ENCODE assay signal across 17 cellular contexts in genomic region chr5:83503662-83504061, GRCh38. TPM values are rescaled to one million over a fixed set of nuclear protein-coding genes. Genes with fewer than 3 reads are reported as not detected.
A peak's percentile ranks its signal among the peaks of the same experiment; 100 is the strongest.
DNase-seq lines count a peak whose midpoint lies in the region; ATAC-seq and FAIRE-seq lines count a peak whose summit lies in the region.
"Had no signal": no experiment of that assay in that cellular context is flagged by ENCODE, and none has a peak within 500 bp of the region (broad histone marks: within the 10 kb centered on the region; RNA-seq: fewer than 3 reads in every experiment).

No MANE protein-coding gene starts in this region.

- H3K4me3 Mint-ChIP-seq in activated CD8-positive, alpha-beta memory T cell treated with anti-CD3 and anti-CD28 coated beads, Interleukin-2, amount 10 ng/mL, durations not matched to agents 7 days and 5 days: no peak overlapping the region
- H3K4me3 Mint-ChIP-seq: activated naive CD4-positive, alpha-beta T cell treated with anti-CD3 and anti-CD28 coated beads for 36 hours; nephron; T-helper 2 cell treated with Interferon-gamma antibody and Interleukin-4, amounts not matched to agents 5 μg/mL and 100 μg/mL, for 36 hours had no signal

- no peaks in the 10 kb centered on the region for H3K9me3 ChIP-seq in effector memory CD4-positive, alpha-beta T cell (ENCODE audit: control insufficient read depth, low read length)

- DNase-seq in Ammon's horn (ENCODE audit: low spot score) (peak; percentile 29), HCEC 1CT (peak; percentile 41), amniotic epithelial cell (ENCODE audit: low read depth) (peak; percentile 52), LoVo (ENCODE audit: low spot score) (no peak)
- DNase-seq in effector memory CD4-positive, alpha-beta T cell: no peak
- no peak for DNase-seq in activated CD8-positive, alpha-beta memory T cell treated with anti-CD3 and anti-CD28 coated beads, Interleukin-2, amount 10 ng/mL, durations not matched to agents 7 days and 5 days
- DNase-seq: activated CD4-positive, alpha-beta T cell treated with anti-CD3 and anti-CD28 coated beads for 4 hours; activated naive CD4-positive, alpha-beta T cell treated with anti-CD3 and anti-CD28 coated beads for 36 hours; brain microvascular endothelial cell; C1 segment of cervical spinal cord; effector CD4-positive, alpha-beta T cell; foreskin melanocyte; SIG-M5; stimulated activated CD4-positive, alpha-beta T cell treated with anti-CD3 and anti-CD28 coated beads, Interleukin-1b, Interleukin-23, amount 100 ng/mL, for 48 hours had no signal

- H3K4me3 ChIP-seq in effector memory CD4-positive, alpha-beta T cell (ENCODE audit: insufficient read depth, low read depth, low read length, poor library complexity, severe bottlenecking): no peak overlapping the region

- H3K36me3 Mint-ChIP-seq in activated CD8-positive, alpha-beta memory T cell treated with anti-CD3 and anti-CD28 coated beads, Interleukin-2, amount 10 ng/mL, durations not matched to agents 7 days and 5 days: no peaks in the 10 kb centered on the region

- H3K27ac ChIP-seq in effector memory CD4-positive, alpha-beta T cell (ENCODE audit: insufficient read depth, low read length, poor library complexity, severe bottlenecking): no peak overlapping the region
- H3K27ac ChIP-seq: brain microvascular endothelial cell had no signal

- no peak for ATAC-seq in activated CD8-positive, alpha-beta memory T cell treated with anti-CD3 and anti-CD28 coated beads, Interleukin-2, amount 10 ng/mL, durations not matched to agents 7 days and 5 days

- H3K27me3 ChIP-seq in effector memory CD4-positive, alpha-beta T cell (replicated peaks; ENCODE audit: control insufficient read depth, insufficient read depth, low read length, poor library complexity, severe bottlenecking): no peaks in the 10 kb centered on the region
- H3K27me3 ChIP-seq: brain microvascular endothelial cell had no signal

- H3K36me3 ChIP-seq in effector memory CD4-positive, alpha-beta T cell (ENCODE audit: control insufficient read depth, insufficient read depth, low read length): no peaks in the 10 kb centered on the region

- H3K27ac Mint-ChIP-seq in activated CD8-positive, alpha-beta memory T cell treated with anti-CD3 and anti-CD28 coated beads, Interleukin-2, amount 10 ng/mL, durations not matched to agents 7 days and 5 days: no peak overlapping the region
- H3K27ac Mint-ChIP-seq: activated naive CD4-positive, alpha-beta T cell treated with anti-CD3 and anti-CD28 coated beads for 36 hours; T-helper 2 cell treated with Interferon-gamma antibody and Interleukin-4, amounts not matched to agents 5 μg/mL and 100 μg/mL, for 36 hours had no signal

- CTCF ChIA-PET in activated CD8-positive, alpha-beta memory T cell treated with anti-CD3 and anti-CD28 coated beads, Interleukin-2, amount 10 ng/mL, durations not matched to agents 7 days and 5 days (lab: Charles Lee): no interaction called here

- H3K27me3 Mint-ChIP-seq in activated CD8-positive, alpha-beta memory T cell treated with anti-CD3 and anti-CD28 coated beads, Interleukin-2, amount 10 ng/mL, durations not matched to agents 7 days and 5 days: peaks cover 23% of the 10 kb centered on the region

- no peaks in the 10 kb centered on the region for H3K4me1 ChIP-seq in effector memory CD4-positive, alpha-beta T cell (ENCODE audit: control insufficient read depth, insufficient read depth, low read length, poor library complexity, severe bottlenecking)

- peak; percentile 92 for FAIRE-seq in islet of Langerhans (lab: Jason Lieb, UNC)

- H3K9me3 Mint-ChIP-seq in activated CD8-positive, alpha-beta memory T cell treated with anti-CD3 and anti-CD28 coated beads, Interleukin-2, amount 10 ng/mL, durations not matched to agents 7 days and 5 days (ENCODE audit: low read depth): no peaks in the 10 kb centered on the region

- peaks cover 4% of the 10 kb centered on the region for H3K4me1 Mint-ChIP-seq in activated CD8-positive, alpha-beta memory T cell treated with anti-CD3 and anti-CD28 coated beads, Interleukin-2, amount 10 ng/mL, durations not matched to agents 7 days and 5 days

RNA-seq across cellular contexts. Expression of gene VCAN, which starts 32.1 kb away (rescaled TPM):
- total RNA-seq in activated CD8-positive, alpha-beta memory T cell treated with anti-CD3 and anti-CD28 coated beads, Interleukin-2, amount 10 ng/mL, durations not matched to agents 7 days and 5 days: under 1 TPM in 1 of 2 experiments, not detected in 1; 0.45 TPM
- total RNA-seq: activated naive CD4-positive, alpha-beta T cell treated with anti-CD3 and anti-CD28 coated beads for 36 hours had no signal

Comparison
In these comparisons a context has a peak if more than half of its experiments do, and no peak if none do; other contexts are left out.
1. DNase-seq: peak in Ammon's horn (single experiment), HCEC 1CT (single experiment) and amniotic epithelial cell (single experiment); none in effector memory CD4-positive, alpha-beta T cell (0 of 3), LoVo (single experiment) and activated CD8-positive, alpha-beta memory T cell treated with anti-CD3 and anti-CD28 coated beads, Interleukin-2, amount 10 ng/mL, durations not matched to agents 7 days and 5 days (single experiment).